11 cellular contexts compared by ENCODE assay signal in the genomic region with DNA sequence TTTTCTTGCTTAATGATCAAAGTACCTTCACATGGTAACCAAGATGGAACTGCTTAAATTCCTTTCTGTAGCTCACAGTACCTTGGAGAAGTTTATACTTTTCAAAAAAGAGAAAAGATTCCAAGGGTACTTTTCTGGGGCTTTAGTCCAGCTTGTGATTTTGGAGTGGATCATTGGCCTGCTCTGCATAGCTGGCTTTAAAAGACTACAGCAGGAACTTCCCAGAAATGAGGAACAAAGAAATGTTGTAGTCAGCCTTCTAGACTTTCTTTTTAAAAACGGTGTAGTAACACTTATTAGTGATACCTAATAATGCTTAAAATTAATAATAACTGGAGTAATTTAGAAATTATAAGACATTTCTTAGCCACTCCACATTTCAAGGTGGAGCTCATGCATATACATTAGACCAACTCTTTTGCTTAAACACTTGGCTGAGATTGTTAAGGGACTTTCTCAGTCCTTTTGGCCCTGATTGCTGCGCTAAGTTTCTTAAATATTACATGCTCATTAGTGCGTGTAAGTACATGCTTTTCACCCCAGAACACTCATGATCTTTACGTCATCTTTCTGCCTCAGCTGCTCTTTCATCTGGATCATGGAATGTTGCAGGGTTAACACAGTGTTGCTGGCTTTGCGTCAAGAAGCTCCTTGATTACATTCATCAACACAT. TPM values are rescaled to one million over a fixed set of nuclear protein-coding genes. Genes with fewer than 3 reads are reported as not detected.
DNase-seq lines count a peak whose midpoint lies in the region; ATAC-seq and TF ChIP-seq lines count a peak whose summit lies in the region.
"Had no signal": no experiment of that assay in that cellular context is flagged by ENCODE, and none has a peak within 500 bp of the region (broad histone marks: within the 10 kb centered on the region; RNA-seq: fewer than 3 reads in every experiment).

No MANE protein-coding gene starts in this region.

- H3K4me3 Mint-ChIP-seq in activated T-helper 17 cell treated with anti-CD3 and anti-CD28 coated beads, Interleukin-2, amount 50 U/mL, for 72 hours: no peak overlapping the region
- H3K4me3 Mint-ChIP-seq: activated naive CD4-positive, alpha-beta T cell treated with anti-CD3 and anti-CD28 coated beads for 36 hours; CD4-positive, CD25-positive, alpha-beta regulatory T cell had no signal

- no peaks in the 10 kb centered on the region for H3K4me1 Mint-ChIP-seq in activated T-helper 17 cell treated with anti-CD3 and anti-CD28 coated beads, Interleukin-2, amount 50 U/mL, for 72 hours

- no peak for TF ChIP-seq POLR2A in erythroblast (IDR thresholded peaks at IDR 0.05; ENCODE audit: low read length)

- H3K27me3 Mint-ChIP-seq in activated T-helper 17 cell treated with anti-CD3 and anti-CD28 coated beads, Interleukin-2, amount 50 U/mL, for 72 hours: no peaks in the 10 kb centered on the region
- H3K27me3 Mint-ChIP-seq: CD4-positive, CD25-positive, alpha-beta regulatory T cell had no signal

- DNase-seq in DMS79 treated with DMSO at 0.1 percent for 48 hours (lab: John Stamatoyannopoulos, UW) (peak; percentile 21), GM20000 (ENCODE audit: low spot score) (peak; percentile 19), globus pallidus (ENCODE audit: low spot score) (peak; percentile 52), NCI-H2107 treated with DMSO at 0.1 percent for 48 hours (lab: John Stamatoyannopoulos, UW; ENCODE audit: unreplicated experiment) (no peak), NK-92 (lab: John Stamatoyannopoulos, UW; ENCODE audit: unreplicated experiment) (no peak), erythroblast (lab: John Stamatoyannopoulos, UW) (no peak)
- DNase-seq: activated naive CD4-positive, alpha-beta T cell treated with anti-CD3 and anti-CD28 coated beads for 36 hours had no signal

- peaks cover 36% of the 10 kb centered on the region for H3K36me3 Mint-ChIP-seq in activated T-helper 17 cell treated with anti-CD3 and anti-CD28 coated beads, Interleukin-2, amount 50 U/mL, for 72 hours (ENCODE audit: low read depth)

- no peak for TF ChIP-seq CTCF in GM20000 (IDR thresholded peaks at IDR 0.05; ENCODE audit: extremely low read depth, missing control alignments)

- H3K9me3 Mint-ChIP-seq in activated T-helper 17 cell treated with anti-CD3 and anti-CD28 coated beads, Interleukin-2, amount 50 U/mL, for 72 hours: no peaks in the 10 kb centered on the region
- H3K9me3 Mint-ChIP-seq: activated naive CD4-positive, alpha-beta T cell treated with anti-CD3 and anti-CD28 coated beads for 36 hours; CD4-positive, CD25-positive, alpha-beta regulatory T cell had no signal

- peak; percentile 33 for ATAC-seq in HG03196 (IDR thresholded peaks at IDR 0.05; ENCODE audit: unreplicated experiment)
- no peak for ATAC-seq in activated T-helper 17 cell treated with anti-CD3 and anti-CD28 coated beads, Interleukin-2, amount 50 U/mL, for 72 hours (replicated peaks)
- ATAC-seq: Panc1 had no signal

- H3K27ac Mint-ChIP-seq in activated T-helper 17 cell treated with anti-CD3 and anti-CD28 coated beads, Interleukin-2, amount 50 U/mL, for 72 hours: no peak overlapping the region
- H3K27ac Mint-ChIP-seq: activated naive CD4-positive, alpha-beta T cell treated with anti-CD3 and anti-CD28 coated beads for 36 hours had no signal

RNA-seq across cellular contexts. Expression of a gene that starts 57.3 kb away (rescaled TPM):
- total RNA-seq in activated T-helper 17 cell treated with anti-CD3 and anti-CD28 coated beads, Interleukin-2, amount 50 U/mL, for 72 hours: 10 to 100 TPM; 22.2 to 31.7 TPM

RNA-seq across cellular contexts. Expression of a gene that starts 58.0 kb away (rescaled TPM):
- total RNA-seq in activated T-helper 17 cell treated with anti-CD3 and anti-CD28 coated beads, Interleukin-2, amount 50 U/mL, for 72 hours: 10 to 100 TPM; 30.4 to 43.3 TPM

Comparison
In these comparisons a context has a peak if more than half of its experiments do, and no peak if none do; other contexts are left out.
1. DNase-seq: peak in DMS79 treated with DMSO at 0.1 percent for 48 hours (single experiment), GM20000 (single experiment) and globus pallidus (single experiment); none in NCI-H2107 treated with DMSO at 0.1 percent for 48 hours (single experiment), NK-92 (single experiment) and erythroblast (0 of 2).